1 cellular context compared by ENCODE assay signal in genomic region chr22:20746466-20747189, GRCh38.
TF ChIP-seq lines count a peak whose summit lies in the region.

No MANE protein-coding gene starts in this region.

TF ChIP-seq in K562, 482 proteins besides CTCF, POLR2A, EP300 and RAD21:
- peak; percentile 65; the same call in 1 of the 2 replicates for TF ChIP-seq THAP12 (CRISPR knock-in tag; IDR thresholded peaks at IDR 0.05)
- no peak for TF ChIP-seq ZNF740 (CRISPR knock-in tag; IDR thresholded peaks at IDR 0.05)
- peak in 1 of 2 experiments; percentile 52; a peak in 1 of 4 replicates for TF ChIP-seq ZNF740 (tag; IDR thresholded peaks at IDR 0.05)
- TF ChIP-seq MYNN (IDR thresholded peaks at IDR 0.05) = no peak
- no peak for TF ChIP-seq MYNN (CRISPR knock-in tag; IDR thresholded peaks at IDR 0.05)
- TF ChIP-seq ZNF639 (CRISPR knock-in tag; conservative IDR thresholded peaks at IDR 0.05 in 1 of 2, IDR thresholded peaks at IDR 0.05 in 1 of 2) = 0 out of 4 replicates have a peak, but pooled peaks of 1 of the 2 experiments have one; percentile 81
- peak; percentile 25; the same call in 1 of the 2 replicates for TF ChIP-seq USF2 (CRISPR knock-in tag; IDR thresholded peaks at IDR 0.05)
- peak; percentile 65; the same call in 1 of the 2 replicates for TF ChIP-seq ZBTB1 (CRISPR knock-in tag; IDR thresholded peaks at IDR 0.05; ENCODE audit: borderline replicate concordance, low read depth)
- TF ChIP-seq MAX (CRISPR knock-in tag; IDR thresholded peaks at IDR 0.05) = peak; percentile 10; the same call in 1 of the 2 replicates
- 0 out of 2 replicates have a peak, but pooled peaks have one; percentile 18 for TF ChIP-seq SRSF3 (IDR thresholded peaks at IDR 0.05; ENCODE audit: insufficient read depth, low read length)
- peak; percentile 7; the same call in 1 of the 2 replicates for TF ChIP-seq ID3 (CRISPR knock-in tag; IDR thresholded peaks at IDR 0.05)
- TF ChIP-seq ID3 (tag; IDR thresholded peaks at IDR 0.05) = 0 out of 2 replicates have a peak, but pooled peaks have one; percentile 22
- 0 out of 2 replicates have a peak, but pooled peaks have one; percentile 29 for TF ChIP-seq HMGXB4 (CRISPR knock-in tag; IDR thresholded peaks at IDR 0.05)
- 0 out of 2 replicates have a peak, but pooled peaks have one; percentile 34 for TF ChIP-seq PURB (CRISPR knock-in tag; IDR thresholded peaks at IDR 0.05; ENCODE audit: low read depth)
- no peak for TF ChIP-seq BRCA1 (IDR thresholded peaks at IDR 0.05)
- TF ChIP-seq BRCA1 (CRISPR knock-in tag; IDR thresholded peaks at IDR 0.05) = peak; percentile 59; the same call in 1 of the 2 replicates
- peak; percentile 72 for TF ChIP-seq WHSC1 (IDR thresholded peaks at IDR 0.05; ENCODE audit: low read length)
- TF ChIP-seq NEUROD1 (IDR thresholded peaks at IDR 0.05; ENCODE audit: borderline replicate concordance, low read depth, low read length, partially characterized antibody) = no peak
- peak; percentile 19; the same call in 1 of the 2 replicates for TF ChIP-seq TFAP4 (CRISPR knock-in tag; IDR thresholded peaks at IDR 0.05; ENCODE audit: borderline replicate concordance)
- TF ChIP-seq PCBP1 (IDR thresholded peaks at IDR 0.05; ENCODE audit: low read depth, low read length, poor library complexity, severe bottlenecking) = no peak
- no peak for TF ChIP-seq THAP7 (CRISPR knock-in tag; IDR thresholded peaks at IDR 0.05)
- TF ChIP-seq ZNF121 (CRISPR knock-in tag; conservative IDR thresholded peaks at IDR 0.05) = 0 out of 2 replicates have a peak, but pooled peaks have one; percentile 16
